8 cellular contexts compared by ENCODE assay signal in the genomic region with DNA sequence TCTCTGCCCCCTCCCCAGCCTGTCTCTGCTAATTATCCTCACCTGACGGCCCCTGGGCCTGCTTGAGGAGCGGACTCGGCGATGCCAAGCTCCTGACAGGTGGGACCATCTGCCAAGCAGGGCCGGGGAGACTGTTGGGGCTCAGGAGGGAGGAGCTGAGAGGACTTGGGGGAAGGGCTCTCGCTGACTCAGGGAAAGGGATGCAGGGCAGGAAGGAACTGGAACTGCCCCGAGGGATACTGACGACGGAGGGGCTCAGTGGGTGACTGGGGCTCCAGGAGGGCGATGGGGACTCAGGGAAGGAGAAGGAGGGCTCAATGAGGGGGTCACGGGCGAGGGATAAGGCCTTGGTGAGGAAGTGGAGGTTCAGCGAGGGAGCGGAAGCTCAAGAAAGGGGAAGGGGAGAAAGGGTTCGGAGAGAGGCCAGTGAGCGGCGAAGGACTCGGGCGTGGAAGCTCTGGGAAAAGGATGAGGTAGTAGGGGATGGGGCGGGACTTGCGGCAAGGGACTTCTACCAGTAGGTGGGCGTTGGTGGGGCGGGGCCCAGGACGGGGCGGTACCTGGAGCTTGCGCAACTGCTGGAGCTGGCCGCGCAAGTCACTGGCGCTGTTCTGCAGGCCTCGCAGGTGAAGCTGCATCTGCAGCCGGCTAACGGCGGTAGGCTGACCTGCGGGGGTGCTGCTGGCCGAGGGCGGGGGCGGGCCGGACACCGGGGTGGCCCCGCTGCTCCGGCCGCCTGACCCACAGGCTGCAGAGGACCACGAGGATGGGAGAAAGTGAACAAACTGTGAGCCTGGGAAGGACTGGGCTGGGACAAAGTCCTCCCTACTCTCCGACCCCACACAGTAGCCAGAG. TPM values are rescaled to one million over a fixed set of nuclear protein-coding genes. Genes with fewer than 3 reads are reported as not detected.
DNase-seq lines count a peak whose midpoint lies in the region; ATAC-seq, FAIRE-seq and TF ChIP-seq lines count a peak whose summit lies in the region.

No MANE protein-coding gene starts in this region.

- POLR2A ChIA-PET in CD4-positive, alpha-beta memory T cell (lab: Charles Lee; ENCODE audit: partially characterized antibody), result interaction anchor here (0.5 to 3.3 kb wide), 11 partner anchors 23 to 311 kb away, joined by 3 to 11 read pairs (median 3); a partner anchor contains a TSS

- CTCF ChIA-PET in CD4-positive, alpha-beta memory T cell (lab: Charles Lee; ENCODE audit: partially characterized antibody), result interaction anchor here (1.0 to 4.7 kb wide), 23 partner anchors 8 to 595 kb away, joined by 3 to 144 read pairs (median 6); no protein-coding TSS in a partner anchor

- H3K27me3 Mint-ChIP-seq in CD4-positive, alpha-beta memory T cell, result peaks cover 15 to 19% of the 10 kb centered on the region in 2 donors

- peak; percentile 81 to 95 (median 84) for DNase-seq in CD4-positive, alpha-beta memory T cell
- DNase-seq in LoVo (ENCODE audit: low spot score) (peak; percentile 94), RCC 7860 (ENCODE audit: low spot score) (peak; percentile 63), frontal cortex (ENCODE audit: low spot score in 2 of 2) (peak; percentile 55 to 62), tibial artery (peak; percentile 73 to 82)
- peak; percentile 88 for DNase-seq in activated T-helper 9 cell treated with anti-CD3 and anti-CD28 coated beads, Interleukin-2, amount 50 U/mL, for 16 hours (ENCODE audit: low read depth)

- peaks cover 8 to 48% (median 26%) of the 10 kb centered on the region in 4 donors for H3K4me1 Mint-ChIP-seq in CD4-positive, alpha-beta memory T cell

- H3K9me3 ChIP-seq in CD4-positive, alpha-beta memory T cell (ENCODE audit: control insufficient read depth in 1 of 2, low read length in 2 of 2), result no peaks in the 10 kb centered on the region
- H3K9me3 ChIP-seq in parathyroid adenoma (ENCODE audit: control insufficient read depth, low read length) (no peaks in the 10 kb centered on the region), tibial artery (no peaks in the 10 kb centered on the region)

- intact Hi-C loops in CD4-positive, alpha-beta memory T cell (cut with micrococcal nuclease), result loop anchor here (2.0 to 5.0 kb wide), 4 partner anchors 14 to 206 kb away; a partner anchor contains a TSS
- intact Hi-C loops in tibial artery (cut with DNase I; ENCODE audit: low total_unique reads), result loop anchor here (5.0 kb wide), 1 partner anchor 108 kb away; no protein-coding TSS in a partner anchor

- no peaks in the 10 kb centered on the region for H3K79me2 ChIP-seq in parathyroid adenoma

- H2AFZ ChIP-seq in parathyroid adenoma, result peak overlapping the region; percentile 92

- ATAC-seq in GM21447 (IDR thresholded peaks at IDR 0.05; ENCODE audit: unreplicated experiment), result peak; percentile 56

- H3K4me3 Mint-ChIP-seq in CD4-positive, alpha-beta memory T cell, result peak overlapping the region; percentile 89 to 98 (median 98)

- peak overlapping the region; percentile 84 to 95 (median 94) for H3K27ac Mint-ChIP-seq in CD4-positive, alpha-beta memory T cell

- H3K9ac ChIP-seq in parathyroid adenoma, result peak overlapping the region; percentile 16

- H3K4me2 ChIP-seq in parathyroid adenoma (ENCODE audit: low read length), result peak overlapping the region; percentile 52

- peaks cover 28% of the 10 kb centered on the region for H3K27me3 ChIP-seq in CD4-positive, alpha-beta memory T cell (ENCODE audit: insufficient read depth, low read length)
- H3K27me3 ChIP-seq in parathyroid adenoma (ENCODE audit: control insufficient read depth, insufficient read depth, low read length), result no peaks in the 10 kb centered on the region
- H3K27me3 ChIP-seq in tibial artery, result peaks cover 7 to 84% of the 10 kb centered on the region in 2 donors

- peaks cover 0 to 7% (median 0%) of the 10 kb centered on the region in 8 donors for H3K9me3 Mint-ChIP-seq in CD4-positive, alpha-beta memory T cell

- no peaks in the 10 kb centered on the region for H3K36me3 ChIP-seq in CD4-positive, alpha-beta memory T cell (ENCODE audit: insufficient read depth, low read length)
- H3K36me3 ChIP-seq in parathyroid adenoma (ENCODE audit: control insufficient read depth, insufficient read depth, low read length) (no peaks in the 10 kb centered on the region), tibial artery (no peaks in the 10 kb centered on the region)

- peak overlapping the region; percentile 63 for H3K27ac ChIP-seq in CD4-positive, alpha-beta memory T cell (ENCODE audit: low read depth, low read length)
- H3K27ac ChIP-seq in parathyroid adenoma, result peak overlapping the region; percentile 62
- no peak overlapping the region for H3K27ac ChIP-seq in tibial artery

- peak overlapping the region; percentile 83 to 88 for H3K4me3 ChIP-seq in CD4-positive, alpha-beta memory T cell (ENCODE audit: low read length in 2 of 2)
- H3K4me3 ChIP-seq in parathyroid adenoma (ENCODE audit: low read depth, low read length) (no peak overlapping the region), tibial artery (peak overlapping the region; percentile 38 to 52)

- H3K36me3 Mint-ChIP-seq in CD4-positive, alpha-beta memory T cell, result peaks cover 0 to 3% of the 10 kb centered on the region in 2 donors

- peaks cover 39% of the 10 kb centered on the region for H3K4me1 ChIP-seq in CD4-positive, alpha-beta memory T cell (ENCODE audit: insufficient read depth, low read length)
- peaks cover 39% of the 10 kb centered on the region for H3K4me1 ChIP-seq in parathyroid adenoma
- H3K4me1 ChIP-seq in tibial artery, result peaks cover 0 to 39% (median 28%) of the 10 kb centered on the region in 4 donors

- no peak for FAIRE-seq in RCC 7860 (lab: Jason Lieb, UNC)
- FAIRE-seq in frontal cortex (lab: Jason Lieb, UNC), result no peak

- TF ChIP-seq CTCF in parathyroid adenoma (IDR thresholded peaks at IDR 0.05), result peak; percentile 35
- no peak for TF ChIP-seq CTCF in tibial artery (IDR thresholded peaks at IDR 0.05)

RNA-seq across cellular contexts. Expression of a gene that starts 46.5 kb away (rescaled TPM):
- under 1 TPM; 0.28 to 0.79 TPM for total RNA-seq in CD4-positive, alpha-beta memory T cell
- polyA plus RNA-seq in CD4-positive, alpha-beta memory T cell, result not detected
- 23.6 TPM for total RNA-seq in frontal cortex

Comparison
In these comparisons a context has a peak if more than half of its experiments do, and no peak if none do; other contexts are left out.
1. H3K27ac ChIP-seq: peak in CD4-positive, alpha-beta memory T cell (single experiment) and parathyroid adenoma (single experiment); none in tibial artery (0 of 2).
2. RNA of a gene that starts 46.5 kb away (total RNA-seq): 23.6 TPM in frontal cortex (single experiment); 0.28 to 0.79 TPM in CD4-positive, alpha-beta memory T cell; every median in the first group is over 10 times any median in the second.
3. Peak in every context shown above with its lines, with median percentiles within 50 percentile points of each other: DNase-seq.